Comparison of ENCODE assay signal across 16 cellular contexts in the genomic region with DNA sequence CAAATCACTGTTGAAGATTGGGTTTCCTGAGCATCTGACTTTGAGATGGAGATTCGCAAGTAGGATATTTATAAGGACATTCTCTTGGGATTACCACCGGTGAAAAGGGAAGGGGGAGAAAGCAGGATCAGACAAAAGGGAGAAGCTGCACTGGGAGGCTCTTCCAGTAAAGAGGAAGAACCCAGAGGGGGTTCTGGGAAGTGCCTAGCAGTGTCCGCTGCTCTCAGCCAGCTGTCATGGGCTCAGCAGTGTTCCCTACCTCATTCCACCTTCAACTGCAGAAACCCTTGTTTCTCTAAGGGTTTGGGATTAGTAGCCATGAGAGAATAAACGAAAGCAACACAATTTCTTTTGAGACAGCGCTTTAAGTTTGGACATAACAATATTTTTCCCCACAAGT.
DNase-seq lines count a peak whose midpoint lies in the region; ATAC-seq, FAIRE-seq and TF ChIP-seq lines count a peak whose summit lies in the region.
"Had no signal": no experiment of that assay in that cellular context is flagged by ENCODE, and none has a peak within 500 bp of the region (broad histone marks: within the 10 kb centered on the region; RNA-seq: fewer than 3 reads in every experiment).

No MANE protein-coding gene starts in this region.

- no peaks in the 10 kb centered on the region for H3K9me3 Mint-ChIP-seq in stimulated activated effector memory CD8-positive, alpha-beta T cell treated with anti-CD3 and anti-CD28 coated beads, Interleukin-12 subunit alpha, Interleukin-12 subunit beta, amount 100 ng/mL, for 72 hours
- H3K9me3 Mint-ChIP-seq: CD4-positive, CD25-positive, alpha-beta regulatory T cell; HFFc6 had no signal

- no peak overlapping the region for H3K4me2 ChIP-seq in HepG2 (ENCODE audit: low read depth, low read length)

- no peaks in the 10 kb centered on the region for H3K36me3 Mint-ChIP-seq in stimulated activated effector memory CD8-positive, alpha-beta T cell treated with anti-CD3 and anti-CD28 coated beads, Interleukin-12 subunit alpha, Interleukin-12 subunit beta, amount 100 ng/mL, for 72 hours

- no peak for TF ChIP-seq EP300 in HepG2 (IDR thresholded peaks at IDR 0.05; ENCODE audit: low read depth in 2 of 2, low read length in 2 of 2)
- TF ChIP-seq EP300 in HepG2 (CRISPR knock-in tag; IDR thresholded peaks at IDR 0.05; ENCODE audit: borderline replicate concordance): no peak

- H3K4me3 ChIP-seq in right lobe of liver (no peak overlapping the region), HepG2 (replicated peaks in 1 of 3; ENCODE audit: insufficient read depth in 1 of 3, low read depth in 2 of 3, low read length in 3 of 3) (no peak overlapping the region), upper lobe of right lung (no peak overlapping the region)
- H3K4me3 ChIP-seq: HAP-1 had no signal

- ATAC-seq in right lobe of liver (peak in 3 of 4 donors; percentile 40 to 48 (median 47)), HepG2 (no peak), left lobe of liver (peak; percentile 38), upper lobe of right lung (peak; percentile 62)
- no peak for ATAC-seq in stimulated activated effector memory CD8-positive, alpha-beta T cell treated with anti-CD3 and anti-CD28 coated beads, Interleukin-12 subunit alpha, Interleukin-12 subunit beta, amount 100 ng/mL, for 72 hours

- POLR2A ChIA-PET in HepG2 (lab: Yijun Ruan, JAX): no interaction called here

- TF ChIP-seq RAD21 in HepG2 (CRISPR knock-in tag; IDR thresholded peaks at IDR 0.05): no peak

- no peaks in the 10 kb centered on the region for H3K4me1 Mint-ChIP-seq in stimulated activated effector memory CD8-positive, alpha-beta T cell treated with anti-CD3 and anti-CD28 coated beads, Interleukin-12 subunit alpha, Interleukin-12 subunit beta, amount 100 ng/mL, for 72 hours
- H3K4me1 Mint-ChIP-seq: CD4-positive, CD25-positive, alpha-beta regulatory T cell had no signal

- CTCF ChIA-PET in HepG2 (lab: Yijun Ruan, JAX; ENCODE audit: low intra/inter-chr PET ratio, low total read pairs): no interaction called here

- TF ChIP-seq CTCF in right lobe of liver (IDR thresholded peaks at IDR 0.05) (no peak), HepG2 (CRISPR knock-in tag; IDR thresholded peaks at IDR 0.05) (no peak), upper lobe of right lung (IDR thresholded peaks at IDR 0.05) (no peak)

- H2AFZ ChIP-seq in HepG2 (ENCODE audit: low read length): no peak overlapping the region

- H3K9ac ChIP-seq in HepG2 (ENCODE audit: insufficient read depth, low read depth, low read length): no peak overlapping the region

- no peak overlapping the region for H3K27ac ChIP-seq in right lobe of liver
- no peak overlapping the region for H3K27ac ChIP-seq in HepG2 (ENCODE audit: extremely low read length, insufficient read depth, low read length)
- no peak overlapping the region for H3K27ac ChIP-seq in upper lobe of right lung
- H3K27ac ChIP-seq: 22Rv1 had no signal

- FAIRE-seq in HepG2 (lab: Jason Lieb, UNC): no peak
- FAIRE-seq: GM19239, H1 had no signal

- intact Hi-C loops in right lobe of liver (cut with DNase I) (loop anchor here in 1 of 2 donors (10.0 kb wide), 1 partner anchor 223 kb away; the partner anchor contains the start of gene CARMIL1), HepG2 (cut with micrococcal nuclease; ENCODE audit: unreplicated experiment) (no loop called here), upper lobe of right lung (cut with DNase I) (no loop called here)

- H3K36me3 ChIP-seq in right lobe of liver (no peaks in the 10 kb centered on the region), HepG2 (replicated peaks in 1 of 2; ENCODE audit: control insufficient read depth in 1 of 2, insufficient read depth in 2 of 2, low read length in 2 of 2) (no peaks in the 10 kb centered on the region), upper lobe of right lung (no peaks in the 10 kb centered on the region)
- H3K36me3 ChIP-seq: HAP-1 had no signal

- H4K20me1 ChIP-seq in HepG2 (ENCODE audit: insufficient read depth, low read length): no peaks in the 10 kb centered on the region

- H3K79me2 ChIP-seq in HepG2 (ENCODE audit: insufficient read depth, low read length): no peaks in the 10 kb centered on the region

- TF ChIP-seq POLR2A in right lobe of liver (IDR thresholded peaks at IDR 0.05) (no peak), HepG2 (IDR thresholded peaks at IDR 0.05; ENCODE audit: insufficient read depth in 1 of 2, low read depth in 2 of 2, low read length in 2 of 2) (no peak)

- H3K4me3 Mint-ChIP-seq in stimulated activated effector memory CD8-positive, alpha-beta T cell treated with anti-CD3 and anti-CD28 coated beads, Interleukin-12 subunit alpha, Interleukin-12 subunit beta, amount 100 ng/mL, for 72 hours: no peak overlapping the region
- H3K4me3 Mint-ChIP-seq: CD4-positive, CD25-positive, alpha-beta regulatory T cell; HFFc6 had no signal

- no peaks in the 10 kb centered on the region for H3K27me3 ChIP-seq in right lobe of liver
- no peaks in the 10 kb centered on the region for H3K27me3 ChIP-seq in HepG2 (ENCODE audit: control insufficient read depth in 1 of 2, insufficient read depth in 2 of 2, low read length in 2 of 2)
- H3K27me3 ChIP-seq in upper lobe of right lung: no peaks in the 10 kb centered on the region

- H3K4me1 ChIP-seq in right lobe of liver (no peaks in the 10 kb centered on the region), HepG2 (ENCODE audit: insufficient read depth, low read length) (no peaks in the 10 kb centered on the region), upper lobe of right lung (no peaks in the 10 kb centered on the region)

- BruUV-seq in HepG2 (replicated peaks; lab: Mats Ljungman, UMichigan): no TSS peak

- 81% methylated on average over 5 of the region's 5 CpGs for WGBS in right lobe of liver (ENCODE audit: insufficient coverage, low coverage, low lambda C conversion rate, missing lambda C conversion rate)
- WGBS in HepG2 (ENCODE audit: low lambda C conversion rate): 75% methylated on average over 5 of the region's 5 CpGs

- H3K27ac Mint-ChIP-seq in stimulated activated effector memory CD8-positive, alpha-beta T cell treated with anti-CD3 and anti-CD28 coated beads, Interleukin-12 subunit alpha, Interleukin-12 subunit beta, amount 100 ng/mL, for 72 hours: no peak overlapping the region
- H3K27ac Mint-ChIP-seq: CD4-positive, CD25-positive, alpha-beta regulatory T cell; HFFc6 had no signal

- DNase-seq in NCI-H82 (lab: John Stamatoyannopoulos, UW) (peak; percentile 33), NCI-H82 treated with DMSO at 0.1 percent for 48 hours (lab: John Stamatoyannopoulos, UW; ENCODE audit: unreplicated experiment) (no peak), right lobe of liver (no peak), HepG2 (ENCODE audit: low spot score) (no peak), left lobe of liver (ENCODE audit: low spot score) (no peak), upper lobe of right lung (no peak), globus pallidus (ENCODE audit: low spot score) (no peak)
- DNase-seq in stimulated activated effector memory CD8-positive, alpha-beta T cell treated with anti-CD3 and anti-CD28 coated beads, Interleukin-12 subunit alpha, Interleukin-12 subunit beta, amount 100 ng/mL, for 72 hours (ENCODE audit: low spot score in 2 of 2): no peak
- DNase-seq: CD4-positive, CD25-positive, alpha-beta regulatory T cell; DMS53; GF-D8; HFFc6 had no signal

- H3K9me3 ChIP-seq in right lobe of liver (no peaks in the 10 kb centered on the region), HepG2 (ENCODE audit: low read length) (no peaks in the 10 kb centered on the region), upper lobe of right lung (no peaks in the 10 kb centered on the region)
- H3K9me3 ChIP-seq: HAP-1 had no signal

- in situ Hi-C loops in HepG2 (cut with HindIII; ENCODE audit: extremely low pct_ligation_motif_present, low pct_unique_long_range_greater_than_20kb): no loop called here

TF ChIP-seq in HepG2, 621 proteins besides CTCF, POLR2A, EP300 and RAD21 (continues in another document):
- no peak for TF ChIP-seq ZBTB44 (CRISPR knock-in tag; IDR thresholded peaks at IDR 0.05)
- TF ChIP-seq, protein P1, sequence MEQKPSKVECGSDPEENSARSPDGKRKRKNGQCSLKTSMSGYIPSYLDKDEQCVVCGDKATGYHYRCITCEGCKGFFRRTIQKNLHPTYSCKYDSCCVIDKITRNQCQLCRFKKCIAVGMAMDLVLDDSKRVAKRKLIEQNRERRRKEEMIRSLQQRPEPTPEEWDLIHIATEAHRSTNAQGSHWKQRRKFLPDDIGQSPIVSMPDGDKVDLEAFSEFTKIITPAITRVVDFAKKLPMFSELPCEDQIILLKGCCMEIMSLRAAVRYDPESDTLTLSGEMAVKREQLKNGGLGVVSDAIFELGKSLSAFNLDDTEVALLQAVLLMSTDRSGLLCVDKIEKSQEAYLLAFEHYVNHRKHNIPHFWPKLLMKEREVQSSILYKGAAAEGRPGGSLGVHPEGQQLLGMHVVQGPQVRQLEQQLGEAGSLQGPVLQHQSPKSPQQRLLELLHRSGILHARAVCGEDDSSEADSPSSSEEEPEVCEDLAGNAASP (CRISPR knock-in tag; IDR thresholded peaks at IDR 0.05; ENCODE audit: borderline replicate concordance): no peak
- TF ChIP-seq ZNF205 (CRISPR knock-in tag; IDR thresholded peaks at IDR 0.05): no peak
- TF ChIP-seq ZNF597 (CRISPR knock-in tag; IDR thresholded peaks at IDR 0.05): no peak
- TF ChIP-seq, protein P2, sequence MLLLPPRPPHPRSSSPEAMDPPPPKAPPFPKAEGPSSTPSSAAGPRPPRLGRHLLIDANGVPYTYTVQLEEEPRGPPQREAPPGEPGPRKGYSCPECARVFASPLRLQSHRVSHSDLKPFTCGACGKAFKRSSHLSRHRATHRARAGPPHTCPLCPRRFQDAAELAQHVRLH (CRISPR knock-in tag; IDR thresholded peaks at IDR 0.05; ENCODE audit: borderline replicate concordance, low read depth): no peak

Comparison
In these comparisons a context has a peak if more than half of its experiments do, and no peak if none do; other contexts are left out.
1. ATAC-seq: peak in right lobe of liver (3 of 4), left lobe of liver (single experiment) and upper lobe of right lung (single experiment); none in HepG2 (single experiment) and stimulated activated effector memory CD8-positive, alpha-beta T cell treated with anti-CD3 and anti-CD28 coated beads, Interleukin-12 subunit alpha, Interleukin-12 subunit beta, amount 100 ng/mL, for 72 hours (single experiment).